Comparison of ENCODE assay signal across 8 cellular contexts in the genomic region with DNA sequence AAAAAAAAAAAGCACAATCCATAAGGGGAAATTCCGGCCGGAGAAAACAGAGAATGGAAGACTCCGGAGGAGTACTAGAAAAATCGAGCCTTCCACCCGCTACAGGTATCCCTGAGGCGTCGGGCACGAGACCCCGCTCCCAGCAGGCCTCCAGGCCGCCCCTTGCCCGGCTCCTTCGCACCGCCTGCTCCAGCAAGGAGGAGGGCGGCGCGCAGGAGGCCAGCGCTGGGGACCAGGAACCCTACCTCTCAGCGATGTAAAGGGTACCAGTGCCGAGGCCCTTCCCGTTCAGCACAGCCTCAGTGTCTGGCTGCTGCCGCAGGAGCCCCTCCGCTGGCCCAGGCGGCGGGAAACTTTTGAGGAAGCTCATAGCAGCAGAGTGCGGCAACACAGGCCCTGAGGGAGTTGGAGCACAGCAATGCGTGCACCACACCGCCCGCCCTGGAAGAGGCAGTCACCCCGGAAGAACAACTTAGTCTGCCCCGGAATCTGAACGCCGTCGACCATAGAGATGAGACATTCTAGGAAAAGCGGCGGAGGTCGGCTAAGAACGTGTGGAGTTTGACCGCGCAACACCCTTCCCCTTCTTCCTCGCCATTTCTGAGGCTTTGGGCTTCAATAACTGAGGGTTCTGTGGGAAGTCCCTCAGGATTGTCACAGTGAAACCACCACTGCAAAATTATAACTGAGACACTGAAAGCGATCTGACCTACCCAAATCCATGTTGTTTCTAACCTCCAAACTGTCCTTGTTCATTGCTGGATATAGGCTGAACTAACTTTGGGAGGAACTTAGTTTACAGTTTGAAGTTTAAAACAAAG. TPM values are rescaled to one million over a fixed set of nuclear protein-coding genes. Genes with fewer than 3 reads are reported as not detected.
DNase-seq lines count a peak whose midpoint lies in the region; ATAC-seq, FAIRE-seq and TF ChIP-seq lines count a peak whose summit lies in the region.

A gene with protein sequence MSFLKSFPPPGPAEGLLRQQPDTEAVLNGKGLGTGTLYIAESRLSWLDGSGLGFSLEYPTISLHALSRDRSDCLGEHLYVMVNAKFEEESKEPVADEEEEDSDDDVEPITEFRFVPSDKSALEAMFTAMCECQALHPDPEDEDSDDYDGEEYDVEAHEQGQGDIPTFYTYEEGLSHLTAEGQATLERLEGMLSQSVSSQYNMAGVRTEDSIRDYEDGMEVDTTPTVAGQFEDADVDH (minus strand): TSS at position 450 of the 821 bp plus-strand sequence. CDS start 80 bp downstream, at position 370.

- H3K23ac ChIP-seq in H1 (ENCODE audit: insufficient read length) (no peak within 1 kb of the TSS), mesenchymal stem cell (ENCODE audit: low read length in 2 of 2) (peak within 1 kb of the TSS in 1 of 2 experiments; percentile 77)

- H3K9me3 ChIP-seq in CD8-positive, alpha-beta T cell (ENCODE audit: low read length): no peaks in the 10 kb centered on the region
- H3K9me3 ChIP-seq in H1 (ENCODE audit: insufficient read depth in 2 of 2, low read depth in 1 of 2, low read length in 1 of 2) (no peaks in the 10 kb centered on the region), mesenchymal stem cell (ENCODE audit: control insufficient read depth, low read length) (no peaks in the 10 kb centered on the region)

- H3K4me1 Mint-ChIP-seq in CD8-positive, alpha-beta T cell (ENCODE audit: low read depth): peaks cover 43% of the 10 kb centered on the region

- no peak for TF ChIP-seq CTCF in CD8-positive, alpha-beta T cell (IDR thresholded peaks at IDR 0.05)
- peak in 1 of 3 experiments; percentile 4; a peak in 1 of 4 replicates for TF ChIP-seq CTCF in H1 (IDR thresholded peaks at IDR 0.05; ENCODE audit: control extremely low read depth in 1 of 3, insufficient read depth in 1 of 3, low read depth in 1 of 3, low read length in 3 of 3)

- no peaks in the 10 kb centered on the region for H3K9me3 Mint-ChIP-seq in CD8-positive, alpha-beta T cell

- peak within 1 kb of the TSS; percentile 88 for H4K8ac ChIP-seq in H1 (ENCODE audit: extremely low read depth, insufficient read depth, low read length)
- H4K8ac ChIP-seq in mesenchymal stem cell (ENCODE audit: low read length): peak within 1 kb of the TSS; percentile 97

- H3K27me3 ChIP-seq in CD8-positive, alpha-beta T cell (ENCODE audit: insufficient read depth, low read length): no peaks in the 10 kb centered on the region
- H3K27me3 ChIP-seq in H1 (replicated peaks in 1 of 4; ENCODE audit: control insufficient read depth in 3 of 4, extremely low read depth in 1 of 4, insufficient read depth in 3 of 4, low read length in 3 of 4) (no peaks in the 10 kb centered on the region), mesenchymal stem cell (ENCODE audit: control insufficient read depth in 1 of 2, insufficient read depth in 1 of 2, low read length in 2 of 2) (no peaks in the 10 kb centered on the region)

- peak within 1 kb of the TSS; percentile 78 to 90 (median 88) for H3K9ac ChIP-seq in H1 (replicated peaks in 1 of 4; ENCODE audit: extremely low read depth in 1 of 4, low read depth in 3 of 4, low read length in 3 of 4)
- peak within 1 kb of the TSS; percentile 94 for H3K9ac ChIP-seq in mesenchymal stem cell (ENCODE audit: low read length)

- H3K4me1 ChIP-seq in CD8-positive, alpha-beta T cell (ENCODE audit: insufficient read depth, low read length): peaks cover 26% of the 10 kb centered on the region
- H3K4me1 ChIP-seq in H1 (replicated peaks in 1 of 4; ENCODE audit: control insufficient read depth in 3 of 4, insufficient read depth in 4 of 4, low read length in 3 of 4) (peaks cover 2 to 7% (median 3%) of the 10 kb centered on the region in 4 experiments; a peak in 6 of 7 replicates), mesenchymal stem cell (ENCODE audit: control insufficient read depth, insufficient read depth, low read depth, low read length) (peaks cover 4% of the 10 kb centered on the region)

- H4K5ac ChIP-seq in H1 (ENCODE audit: insufficient read length, low read depth, low read length): peak within 1 kb of the TSS; percentile 74

- H2BK15ac ChIP-seq in H1 (ENCODE audit: low read length) (no peak within 1 kb of the TSS), mesenchymal stem cell (ENCODE audit: low read depth, poor library complexity, severe bottlenecking) (peak within 1 kb of the TSS; percentile 7)

- no peak within 1 kb of the TSS for H2AK5ac ChIP-seq in H1 (ENCODE audit: low read depth, low read length)
- no peak within 1 kb of the TSS for H2AK5ac ChIP-seq in mesenchymal stem cell (ENCODE audit: low read length, severe bottlenecking)

- DNase-seq in CD8-positive, alpha-beta T cell: peak; percentile 51 to 83 (median 75)
- DNase-seq in HS-27A (ENCODE audit: low read depth): peak; percentile 84
- DNase-seq in NOMO-1 (lab: John Stamatoyannopoulos, UW; ENCODE audit: unreplicated experiment in 2 of 2): peak; percentile 90 to 97
- DNase-seq in activated CD8-positive, alpha-beta memory T cell treated with anti-CD3 and anti-CD28 coated beads for 4 hours (ENCODE audit: low read depth in 2 of 2): peak; percentile 51 to 70
- DNase-seq in H1 (ENCODE audit: low read depth in 1 of 2, low spot score in 2 of 2): peak; percentile 64 to 85
- DNase-seq in mesenchymal stem cell: peak; percentile 90
- peak; percentile 64 for DNase-seq in stimulated activated CD8-positive, alpha-beta memory T cell treated with anti-CD3 and anti-CD28 coated beads, Interleukin-12 subunit alpha, Interleukin-12 subunit beta, amount 100 ng/mL, for 4 hours (ENCODE audit: low read depth)

- no peak within 1 kb of the TSS for H3K4ac ChIP-seq in H1 (replicated peaks; ENCODE audit: insufficient read length, low read depth, low read length)
- peak within 1 kb of the TSS; percentile 54 to 75 for H3K4ac ChIP-seq in mesenchymal stem cell (ENCODE audit: low read depth in 1 of 2, low read length in 2 of 2)

- CTCF ChIA-PET in CD8-positive, alpha-beta T cell (lab: Charles Lee): no interaction called here
- CTCF ChIA-PET in H1 (lab: Charles Lee; ENCODE audit: partially characterized antibody): interaction anchor here (0.8 to 1.1 kb wide), 2 partner anchors 9 to 210 kb away, joined by 3 to 4 read pairs; no protein-coding TSS in a partner anchor

- no peaks in the 10 kb centered on the region for H3K27me3 Mint-ChIP-seq in CD8-positive, alpha-beta T cell (ENCODE audit: low read depth)

- peak within 1 kb of the TSS; percentile 86 for H2BK5ac ChIP-seq in H1 (ENCODE audit: low read depth, low read length)
- no peak within 1 kb of the TSS for H2BK5ac ChIP-seq in mesenchymal stem cell (ENCODE audit: low read depth, low read length, poor library complexity, severe bottlenecking)

- H2BK120ac ChIP-seq in H1 (replicated peaks; ENCODE audit: low read depth, low read length) (no peak within 1 kb of the TSS), mesenchymal stem cell (ENCODE audit: low read depth, low read length) (no peak within 1 kb of the TSS)

- H3K36me3 Mint-ChIP-seq in CD8-positive, alpha-beta T cell: peaks cover 17% of the 10 kb centered on the region

- TF ChIP-seq EP300 in H1 (IDR thresholded peaks at IDR 0.05; ENCODE audit: borderline replicate concordance in 1 of 2, low read depth in 2 of 2, low read length in 2 of 2): no peak

- no peaks in the 10 kb centered on the region for H3K36me3 ChIP-seq in CD8-positive, alpha-beta T cell (ENCODE audit: insufficient read depth, low read length)
- H3K36me3 ChIP-seq in H1 (ENCODE audit: control insufficient read depth in 2 of 4, insufficient read depth in 4 of 4, low read length in 3 of 4) (no peaks in the 10 kb centered on the region; a peak in 2 of 8 replicates), mesenchymal stem cell (ENCODE audit: control insufficient read depth in 1 of 2, insufficient read depth in 2 of 2, low read depth in 1 of 2, low read length in 2 of 2) (peaks cover 0 to 2% of the 10 kb centered on the region in 2 experiments)

- no peak for TF ChIP-seq RAD21 in H1 (IDR thresholded peaks at IDR 0.05 in 1 of 2, conservative IDR thresholded peaks at IDR 0.05 in 1 of 2; ENCODE audit: low read depth in 2 of 2, low read length in 2 of 2)

- peak within 1 kb of the TSS; percentile 88 for H3K4me3 ChIP-seq in CD8-positive, alpha-beta T cell (ENCODE audit: low read depth, low read length)
- H3K4me3 ChIP-seq in H1 (ENCODE audit: extremely low read depth in 1 of 4, insufficient read depth in 2 of 4, low read depth in 3 of 4, low read length in 4 of 4): peak within 1 kb of the TSS; percentile 83 to 94 (median 90)
- peak within 1 kb of the TSS; percentile 94 to 96 for H3K4me3 ChIP-seq in mesenchymal stem cell (ENCODE audit: insufficient read depth in 1 of 2, low read depth in 1 of 2, low read length in 2 of 2)

- FAIRE-seq in H1 (lab: Jason Lieb, UNC): peak; percentile 7

- intact Hi-C loops in CD8-positive, alpha-beta T cell (cut with DNase I, micrococcal nuclease): loop anchor here (1.0 to 10.0 kb wide), 10 partner anchors 160 to 1823 kb away; a partner anchor contains a TSS

- POLR2A ChIA-PET in CD8-positive, alpha-beta T cell (lab: Charles Lee): interaction anchor here (1.0 to 1.7 kb wide), 2 partner anchors 38 to 357 kb away, joined by 3 to 7 read pairs; a partner anchor contains a TSS
- POLR2A ChIA-PET in H1 (lab: Charles Lee; ENCODE audit: partially characterized antibody): interaction anchor here (0.7 to 2.1 kb wide), 8 partner anchors 11 to 357 kb away, joined by 3 to 13 read pairs (median 4); a partner anchor contains a TSS

- ATAC-seq in CD8-positive, alpha-beta T cell: peak; percentile 99
- ATAC-seq in GM19463 (IDR thresholded peaks at IDR 0.05; ENCODE audit: unreplicated experiment): peak; percentile 98

- peak within 1 kb of the TSS; percentile 62 for H3K27ac ChIP-seq in CD8-positive, alpha-beta T cell (ENCODE audit: low read depth, low read length)
- H3K27ac ChIP-seq in H1 (ENCODE audit: low read depth, low read length) (peak within 1 kb of the TSS; percentile 76), mesenchymal stem cell (ENCODE audit: low read length, poor library complexity, severe bottlenecking) (peak within 1 kb of the TSS; percentile 71)

- H3K27ac Mint-ChIP-seq in CD8-positive, alpha-beta T cell: peak within 1 kb of the TSS; percentile 97

- H3K56ac ChIP-seq in H1 (replicated peaks; ENCODE audit: insufficient read length, low read depth, low read length): peak within 1 kb of the TSS; percentile 81

- H3K23me2 ChIP-seq in H1 (ENCODE audit: low read depth, low read length): peaks cover 5% of the 10 kb centered on the region; the same call in 1 of the 2 replicates

- 1% methylated on average over 41 of the region's 41 CpGs; no CpG with 5 or more reads in 1 of the 2 experiments for WGBS in H1 (ENCODE audit: extremely low coverage in 1 of 2, insufficient coverage in 1 of 2, insufficient read length in 1 of 2, insufficient replicate concordance in 2 of 2, low coverage in 1 of 2, low lambda C conversion rate in 2 of 2, missing lambda C conversion rate in 1 of 2), 2 experiments
- 1% methylated on average over 40 of the region's 41 CpGs for WGBS in mesenchymal stem cell

- H4K91ac ChIP-seq in H1 (replicated peaks; ENCODE audit: insufficient read length, low read length) (no peak within 1 kb of the TSS), mesenchymal stem cell (ENCODE audit: low read length) (peak within 1 kb of the TSS; percentile 56)

- peaks cover 12 to 48% of the 10 kb centered on the region in 2 experiments for H3K79me2 ChIP-seq in H1 (ENCODE audit: control insufficient read depth in 1 of 2, insufficient read depth in 2 of 2, low read length in 2 of 2)

- peak within 1 kb of the TSS; percentile 95 for H3K4me3 Mint-ChIP-seq in CD8-positive, alpha-beta T cell

- H3K4me2 ChIP-seq in H1 (ENCODE audit: insufficient read depth in 1 of 2, low read depth in 2 of 2, low read length in 2 of 2): peak within 1 kb of the TSS; percentile 76 to 82
- peak within 1 kb of the TSS; percentile 94 for H3K4me2 ChIP-seq in mesenchymal stem cell (ENCODE audit: low read length, poor library complexity, severe bottlenecking)

- no peak within 1 kb of the TSS for H2BK20ac ChIP-seq in H1 (ENCODE audit: low read length)

- H2AFZ ChIP-seq in H1 (ENCODE audit: low read length) (peak within 1 kb of the TSS; percentile 37; the same call in 1 of the 2 replicates), mesenchymal stem cell (ENCODE audit: low read depth, low read length) (peak within 1 kb of the TSS; percentile 89)

- peak; percentile 81 to 95 for TF ChIP-seq POLR2A in H1 (IDR thresholded peaks at IDR 0.05; ENCODE audit: control extremely low read depth in 1 of 2, low read depth in 2 of 2, low read length in 2 of 2)

- H2BK12ac ChIP-seq in H1 (ENCODE audit: low read depth, low read length) (no peak within 1 kb of the TSS), mesenchymal stem cell (ENCODE audit: low read length in 2 of 2) (no peak within 1 kb of the TSS)

- H3K14ac ChIP-seq in H1 (ENCODE audit: insufficient read length) (no peak within 1 kb of the TSS), mesenchymal stem cell (ENCODE audit: low read length in 2 of 2) (peak within 1 kb of the TSS in 1 of 2 experiments; percentile 30)

- H3K79me1 ChIP-seq in H1 (ENCODE audit: low read depth, low read length) (peaks cover 6% of the 10 kb centered on the region), mesenchymal stem cell (replicated peaks; ENCODE audit: low read length, poor library complexity, severe bottlenecking) (peaks cover 8% of the 10 kb centered on the region)

- peak within 1 kb of the TSS; percentile 57; the same call in 1 of the 2 replicates for H3K18ac ChIP-seq in H1 (ENCODE audit: extremely low read depth, low read length)
- H3K18ac ChIP-seq in mesenchymal stem cell (ENCODE audit: low read depth in 1 of 2, low read length in 2 of 2): peak within 1 kb of the TSS; percentile 95 to 96

- peaks cover 2 to 3% of the 10 kb centered on the region in 2 experiments for H4K20me1 ChIP-seq in H1 (replicated peaks in 1 of 2; ENCODE audit: control insufficient read depth in 1 of 2, insufficient read depth in 2 of 2, low read length in 2 of 2)

RNA-seq across cellular contexts. Expression of the gene that starts here (rescaled TPM):
- 10 to 100 TPM; 84.6 to 87.5 TPM for total RNA-seq in CD8-positive, alpha-beta T cell
- 176 and 177 TPM in 2 replicates for total RNA-seq in H1 (2021; fragmentation: NEBNext Ultra II Directional; extraction: Animal tissue kit (Norgen Biotek cat#: 25700))
- 85.4 and 136 TPM in 2 replicates for polyA plus RNA-seq in H1 (2011; rRNA removed)
- polyA plus RNA-seq in H1 (2011; cell fraction: cytosol; rRNA removed): 201 TPM
- polyA plus RNA-seq in H1 (2011; cell fraction: nucleus; rRNA removed): 183 TPM
- polyA plus RNA-seq in H1 (2012, experiment 1 of 2): 192 to 227 TPM (median 203 TPM) in 4 replicates
- polyA plus RNA-seq in H1 (2012, experiment 2 of 2): 32.5 TPM
- polyA plus RNA-seq in H1 (2013, experiment 1 of 2): 68.9 TPM
- polyA plus RNA-seq in H1 (2013, experiment 2 of 2): 73.5 TPM
- 108 and 134 TPM in 2 replicates for polyA minus RNA-seq in H1 (2011; rRNA and poly(A)+ RNA removed)
- 95.1 TPM for polyA minus RNA-seq in H1 (2011; cell fraction: cytosol; rRNA and poly(A)+ RNA removed)
- 82.6 TPM for polyA minus RNA-seq in H1 (2011; cell fraction: nucleus; rRNA and poly(A)+ RNA removed)
- 41.7 TPM for polyA plus RNA-seq in mesenchymal stem cell (2013, experiment 1 of 2)
- polyA plus RNA-seq in mesenchymal stem cell (2013, experiment 2 of 2): 44.4 TPM

Comparison
In these comparisons a context has a peak if more than half of its experiments do, and no peak if none do; other contexts are left out.
1. Peak in every context shown above with its lines: DNase-seq, ATAC-seq, H3K4me3 ChIP-seq and H3K27ac ChIP-seq.